ENCODE assay signal across 21 cellular contexts in the genomic region with DNA sequence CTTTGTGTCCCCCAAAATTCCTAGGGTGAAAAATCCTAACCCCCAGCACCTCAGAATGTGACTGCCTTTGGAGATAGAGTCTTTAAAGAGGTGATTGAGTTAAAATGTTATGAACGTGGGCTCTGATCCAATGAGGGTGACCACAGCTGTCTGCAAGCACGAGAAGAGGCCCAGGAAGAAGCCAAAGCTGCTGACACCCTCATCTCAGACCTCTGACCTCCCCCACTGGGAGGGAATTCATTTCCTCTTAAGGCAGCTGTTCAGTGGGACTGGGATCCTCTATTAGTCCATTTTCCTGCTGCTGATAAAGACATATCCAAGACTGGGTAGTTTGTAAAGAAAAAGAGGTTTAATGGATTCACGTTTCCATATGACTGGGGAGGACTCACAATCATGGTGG.
DNase-seq lines count a peak whose midpoint lies in the region; ATAC-seq and TF ChIP-seq lines count a peak whose summit lies in the region.
"Had no signal": no experiment of that assay in that cellular context is flagged by ENCODE, and none has a peak within 500 bp of the region (broad histone marks: within the 10 kb centered on the region; RNA-seq: fewer than 3 reads in every experiment).

No MANE protein-coding gene starts in this region.

- TF ChIP-seq CTCF in VCaP (conservative IDR thresholded peaks at IDR 0.05), result no peak
- TF ChIP-seq CTCF in choroid plexus epithelial cell (conservative IDR thresholded peaks at IDR 0.05; ENCODE audit: low read depth, low read length), result no peak

- H3K27ac ChIP-seq in VCaP, result peak overlapping the region; percentile 80
- H3K27ac ChIP-seq: A549; BLaER1 treated with 17β-estradiol and CSF1 and Interleukin-3, amounts not matched to agents 10 nM and 100 nM; GM23248 had no signal

- no peak for ATAC-seq in esophagus mucosa
- no peak for ATAC-seq in GM21619 (IDR thresholded peaks at IDR 0.05; ENCODE audit: unreplicated experiment)
- ATAC-seq: A549; CD8-positive, alpha-beta T cell; HCT116 had no signal

- no peak overlapping the region for H3K4me3 ChIP-seq in choroid plexus epithelial cell (ENCODE audit: low read depth, low read length)
- H3K4me3 ChIP-seq: A549; BLaER1 treated with 17β-estradiol and CSF1 and Interleukin-3, amounts not matched to agents 10 nM and 100 nM; GM23248 had no signal

- DNase-seq in HT1080 (ENCODE audit: low read depth) (peak; percentile 32), choroid plexus epithelial cell (ENCODE audit: low read depth) (peak; percentile 52), T-helper 9 cell (no peak), NCI-H1105 (lab: John Stamatoyannopoulos, UW) (no peak)
- DNase-seq: 8988T; ACHN; AML-193; BE2C; Caco-2; CD4-positive, CD25-positive, alpha-beta regulatory T cell; CD8-positive, alpha-beta T cell; DMS153; DND-41; GM23248; H9 had no signal

Comparison
In these comparisons a context has a peak if more than half of its experiments do, and no peak if none do; other contexts are left out.
1. DNase-seq: peak in HT1080 (single experiment) and choroid plexus epithelial cell (single experiment); none in T-helper 9 cell (single experiment) and NCI-H1105 (single experiment).